29 cellular contexts compared by ENCODE assay signal in genomic region chr11:79101736-79102135, GRCh38.
DNase-seq lines count a peak whose midpoint lies in the region; ATAC-seq, FAIRE-seq and TF ChIP-seq lines count a peak whose summit lies in the region.
"Had no signal": no experiment of that assay in that cellular context is flagged by ENCODE, and none has a peak within 500 bp of the region (broad histone marks: within the 10 kb centered on the region; RNA-seq: fewer than 3 reads in every experiment).

No MANE protein-coding gene starts in this region.

- H3K9ac ChIP-seq in endothelial cell of umbilical vein (replicated peaks; ENCODE audit: extremely low read depth, insufficient read depth, low read length) (no peak overlapping the region), mesendoderm (ENCODE audit: low read length) (no peak overlapping the region)

- H2BK5ac ChIP-seq in mesendoderm (ENCODE audit: low read length), result no peak overlapping the region

- H4K20me1 ChIP-seq in endothelial cell of umbilical vein (replicated peaks; ENCODE audit: control insufficient read depth, extremely low read depth, insufficient read depth, low read length), result no peaks in the 10 kb centered on the region

- no peak overlapping the region for H2BK15ac ChIP-seq in mesendoderm (replicated peaks; ENCODE audit: low read depth)

- TF ChIP-seq CTCF in endothelial cell of umbilical vein (IDR thresholded peaks at IDR 0.05; ENCODE audit: extremely low read depth in 1 of 2, insufficient read depth in 1 of 2, low read depth in 1 of 2, low read length in 2 of 2), result no peak
- TF ChIP-seq CTCF in gastrocnemius medialis (IDR thresholded peaks at IDR 0.05 in 4 of 5, conservative IDR thresholded peaks at IDR 0.05 in 1 of 5), result no peak

- no peak overlapping the region for H3K23ac ChIP-seq in mesendoderm (ENCODE audit: low read length)

- H3K79me1 ChIP-seq in mesendoderm (ENCODE audit: low read length), result peaks cover 1% of the 10 kb centered on the region

- H2AK5ac ChIP-seq in mesendoderm (ENCODE audit: low read length), result no peak overlapping the region

- POLR2A ChIA-PET in endothelial cell of umbilical vein (lab: Charles Lee), result no interaction called here

- peaks cover 0 to 2% of the 10 kb centered on the region in 2 experiments for H3K27me3 ChIP-seq in endothelial cell of umbilical vein (ENCODE audit: control insufficient read depth in 2 of 2, insufficient read depth in 2 of 2, low read length in 2 of 2)
- peaks cover 0 to 4% (median 0%) of the 10 kb centered on the region in 3 donors for H3K27me3 ChIP-seq in gastrocnemius medialis
- H3K27me3 ChIP-seq in mesendoderm (ENCODE audit: insufficient read depth, low read length, poor library complexity), result no peaks in the 10 kb centered on the region
- H3K27me3 ChIP-seq: sigmoid colon had no signal

- in situ Hi-C loops in gastrocnemius medialis (cut with MboI; ENCODE audit: low sequenced_read_pairs in 4 of 4), result loop anchor here in 1 of 4 donors (25.0 kb wide), 1 partner anchor 111 kb away; no protein-coding TSS in a partner anchor

- no peak overlapping the region for H3K4me3 ChIP-seq in endothelial cell of umbilical vein (replicated peaks in 1 of 3; ENCODE audit: insufficient read depth in 1 of 3, low read depth in 1 of 3, low read length in 3 of 3)
- no peak overlapping the region for H3K4me3 ChIP-seq in gastrocnemius medialis
- H3K4me3 ChIP-seq in mesendoderm (ENCODE audit: low read length), result no peak overlapping the region
- H3K4me3 ChIP-seq: lung, sigmoid colon had no signal

- H3K56ac ChIP-seq in mesendoderm (ENCODE audit: low read length), result no peak overlapping the region

- H3K4me1 ChIP-seq in endothelial cell of umbilical vein (ENCODE audit: control insufficient read depth, extremely low read depth, insufficient read depth, low read length) (no peaks in the 10 kb centered on the region), gastrocnemius medialis (peaks cover 9 to 22% of the 10 kb centered on the region in 2 donors), mesendoderm (ENCODE audit: control insufficient read depth, low read depth, low read length) (peaks cover 12% of the 10 kb centered on the region)

- no peak overlapping the region for H3K18ac ChIP-seq in mesendoderm (ENCODE audit: low read length)

- H3K36me3 ChIP-seq in endothelial cell of umbilical vein (ENCODE audit: control insufficient read depth in 2 of 2, extremely low read depth in 1 of 2, insufficient read depth in 2 of 2, low read length in 2 of 2) (no peaks in the 10 kb centered on the region), gastrocnemius medialis (no peaks in the 10 kb centered on the region), mesendoderm (ENCODE audit: control insufficient read depth, insufficient read depth, low read length) (no peaks in the 10 kb centered on the region)
- H3K36me3 ChIP-seq: sigmoid colon had no signal

- H3K9me3 ChIP-seq in endothelial cell of umbilical vein (replicated peaks; ENCODE audit: control insufficient read depth, insufficient read depth, low read length) (no peaks in the 10 kb centered on the region), gastrocnemius medialis (no peaks in the 10 kb centered on the region)
- H3K9me3 ChIP-seq: sigmoid colon had no signal

- H4K8ac ChIP-seq in mesendoderm (ENCODE audit: low read depth, low read length), result no peak overlapping the region

- FAIRE-seq in endothelial cell of umbilical vein (lab: Jason Lieb, UNC), result no peak
- FAIRE-seq: bronchial epithelial cell, colon, GM19239, TTC549 had no signal

- no peak overlapping the region for H3K4ac ChIP-seq in mesendoderm (ENCODE audit: low read depth, low read length)

- no peak overlapping the region for H2BK120ac ChIP-seq in mesendoderm (ENCODE audit: low read depth, low read length)

- no TSS peak for BruUV-seq in endothelial cell of umbilical vein (replicated peaks; lab: Mats Ljungman, UMichigan)

- DNase-seq in NCI-H1092 treated with DMSO at 0.1 percent for 48 hours (lab: John Stamatoyannopoulos, UW), result peak; percentile 33
- no peak for DNase-seq in NCI-H1092 (lab: John Stamatoyannopoulos, UW)
- peak; percentile 64 for DNase-seq in NCI-H2171 treated with DMSO at 0.1 percent for 48 hours (lab: John Stamatoyannopoulos, UW)
- DNase-seq in endothelial cell of umbilical vein (ENCODE audit: low read depth, low spot score), result peak; percentile 40
- peak in 1 of 2 donors; percentile 20 for DNase-seq in gastrocnemius medialis
- DNase-seq in mesendoderm, result no peak
- DNase-seq in CD1c-positive myeloid dendritic cell (ENCODE audit: extremely low spot score), result no peak
- no peak for DNase-seq in COR-L47 (lab: John Stamatoyannopoulos, UW)
- DNase-seq: activated CD4-positive, alpha-beta memory T cell treated with anti-CD3 and anti-CD28 coated beads for 36 hours; activated CD8-positive, alpha-beta memory T cell treated with anti-CD3 and anti-CD28 coated beads, Interleukin-2, amount 50 U/mL, for 48 hours; amygdala; CD8-positive, alpha-beta T cell; effector CD4-positive, alpha-beta T cell; erythroblast; GDM1; H7; NCI-H1417; NCI-H82; RPMI8226; sigmoid colon; stimulated activated naive CD4-positive, alpha-beta T cell treated with Interleukin-2 at 50 U/mL for 16 hours had no signal

- CTCF ChIA-PET in endothelial cell of umbilical vein (lab: Charles Lee), result interaction anchor here (0.6 to 8.5 kb wide), 8 partner anchors 13 to 455 kb away, joined by 3 to 213 read pairs (median 80); no protein-coding TSS in a partner anchor

- TF ChIP-seq POLR2A in endothelial cell of umbilical vein (IDR thresholded peaks at IDR 0.05; ENCODE audit: low read depth, low read length) (no peak), gastrocnemius medialis (IDR thresholded peaks at IDR 0.05) (no peak)

- H3K79me2 ChIP-seq in endothelial cell of umbilical vein (ENCODE audit: control insufficient read depth, insufficient read depth, low read length) (no peaks in the 10 kb centered on the region), mesendoderm (ENCODE audit: control insufficient read depth, insufficient read depth, low read length) (no peaks in the 10 kb centered on the region)

- no CpG with 5 or more reads among the region's 1 CpG for whole genome bisulfite sequencing in mesendoderm (ENCODE audit: extremely low coverage, insufficient coverage, low lambda C conversion rate)

- intact Hi-C loops in endothelial cell of umbilical vein (cut with micrococcal nuclease), result no loop called here
- intact Hi-C loops in gastrocnemius medialis (cut with DNase I; ENCODE audit: low total_unique reads), result no loop called here

- dilution Hi-C loops in endothelial cell of umbilical vein (cut with MboI; ENCODE audit: extremely low pct_ligation_motif_present, low sequenced_read_pairs), result no loop called here

- peak; percentile 40 to 71 for ATAC-seq in gastrocnemius medialis
- ATAC-seq: activated CD4-positive, CD25-positive, alpha-beta regulatory T cell treated with anti-CD3 and anti-CD28 coated beads, Interleukin-2, amount 50 U/mL, for 24 hours; activated T-helper 17 cell treated with anti-CD3 and anti-CD28 coated beads, Interleukin-2, amount 50 U/mL, for 72 hours; CD8-positive, alpha-beta T cell had no signal

- H3K27ac ChIP-seq in endothelial cell of umbilical vein (ENCODE audit: insufficient read depth, low read depth, low read length) (no peak overlapping the region), gastrocnemius medialis (no peak overlapping the region), mesendoderm (ENCODE audit: low read depth, low read length) (no peak overlapping the region)
- H3K27ac ChIP-seq: 22Rv1, sigmoid colon had no signal

- no peak overlapping the region for H2AFZ ChIP-seq in endothelial cell of umbilical vein (ENCODE audit: low read depth, low read length)

- no peak overlapping the region for H3K4me2 ChIP-seq in endothelial cell of umbilical vein (ENCODE audit: insufficient read depth, low read length)
- H3K4me2 ChIP-seq in mesendoderm (ENCODE audit: low read length), result no peak overlapping the region

- no peak overlapping the region for H4K5ac ChIP-seq in mesendoderm (ENCODE audit: low read length)

- no peaks in the 10 kb centered on the region for H3K9me1 ChIP-seq in endothelial cell of umbilical vein (replicated peaks; ENCODE audit: control insufficient read depth, extremely low read depth, insufficient read depth, low read length)

TF ChIP-seq in endothelial cell of umbilical vein, 7 proteins besides CTCF, POLR2A, EP300 and RAD21:
- TF ChIP-seq MYC (IDR thresholded peaks at IDR 0.05; ENCODE audit: low read depth, low read length), result no peak
- TF ChIP-seq FOS (IDR thresholded peaks at IDR 0.05; ENCODE audit: borderline replicate concordance, insufficient read depth, low read length), result no peak
- no peak for TF ChIP-seq EZH2 (IDR thresholded peaks at IDR 0.05; ENCODE audit: borderline replicate concordance, low read depth, low read length, severe bottlenecking)

Comparison
In these comparisons a context has a peak if more than half of its experiments do, and no peak if none do; other contexts are left out.
1. DNase-seq: peak in NCI-H1092 treated with DMSO at 0.1 percent for 48 hours (single experiment), NCI-H2171 treated with DMSO at 0.1 percent for 48 hours (single experiment) and endothelial cell of umbilical vein (single experiment); none in NCI-H1092 (single experiment), mesendoderm (single experiment), CD1c-positive myeloid dendritic cell (single experiment) and COR-L47 (single experiment).